8 cellular contexts compared by ENCODE assay signal in the genomic region with DNA sequence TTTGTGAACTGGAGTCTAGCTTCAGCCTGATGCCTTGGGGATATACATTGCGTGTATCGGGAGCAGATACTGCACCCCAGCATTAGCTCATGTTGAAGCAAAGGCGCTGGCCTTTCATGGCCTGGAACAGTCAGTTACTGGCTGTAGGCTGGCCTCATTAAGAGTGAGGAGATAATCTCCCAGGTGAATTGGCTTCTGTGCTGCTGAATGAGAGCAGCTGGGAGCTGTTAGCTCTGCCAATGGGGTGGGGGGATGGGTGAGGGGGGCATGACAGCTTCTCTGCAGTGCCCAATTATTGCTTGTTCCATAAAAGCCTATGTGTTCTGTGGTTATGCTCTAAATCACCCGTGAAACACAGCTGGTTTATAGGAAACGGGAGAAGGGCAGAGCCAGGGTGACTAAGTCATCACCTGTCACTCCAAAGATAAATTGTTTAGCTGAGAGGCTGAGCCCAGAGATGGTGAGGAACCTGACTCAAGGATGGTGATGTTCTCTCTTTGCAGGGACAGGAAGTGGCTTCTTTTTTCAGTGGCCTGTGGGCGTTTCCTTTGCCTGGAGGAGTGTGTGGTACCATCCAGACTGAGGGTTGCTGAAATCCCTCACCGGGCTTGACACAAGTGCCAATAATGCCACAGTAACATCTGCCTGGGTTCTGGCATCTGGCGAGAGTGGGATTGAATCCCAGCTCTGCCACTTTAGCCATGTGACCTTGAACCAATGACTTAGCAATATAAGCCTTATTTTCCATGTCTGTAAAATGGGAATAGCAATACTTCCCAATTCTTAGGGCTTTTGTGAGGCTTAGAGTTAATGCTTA.
DNase-seq lines count a peak whose midpoint lies in the region; ATAC-seq lines count a peak whose summit lies in the region.

No MANE protein-coding gene starts in this region.

- ATAC-seq in GM21447 (IDR thresholded peaks at IDR 0.05; ENCODE audit: unreplicated experiment) (peak; percentile 92), left ventricle myocardium superior (peak; percentile 50)

- DNase-seq in DMS 273 (lab: John Stamatoyannopoulos, UW; ENCODE audit: unreplicated experiment) (peak; percentile 82), HuH-7.5 (ENCODE audit: low spot score) (peak; percentile 68), SHP77 treated with DMSO at 0.1 percent for 48 hours (lab: John Stamatoyannopoulos, UW) (peak; percentile 96), left ventricle myocardium superior (no peak), GM19240 (ENCODE audit: insufficient read length, low spot score) (no peak)
- peak; percentile 39 to 52 for DNase-seq in activated T-helper 1 cell treated with anti-CD3 and anti-CD28 coated beads, Interleukin-2, amount 50 U/mL, for 16 hours (ENCODE audit: low read depth in 1 of 2, low spot score in 1 of 2)
- DNase-seq in stimulated activated CD4-positive, alpha-beta T cell treated with anti-CD3 and anti-CD28 coated beads, Interleukin-4, amount 100 ng/mL, for 24 hours = peak; percentile 84

- intact Hi-C loops in left ventricle myocardium superior (cut with micrococcal nuclease) = no loop called here

Comparison
In these comparisons a context has a peak if more than half of its experiments do, and no peak if none do; other contexts are left out.
1. DNase-seq: peak in DMS 273 (single experiment), HuH-7.5 (single experiment), SHP77 treated with DMSO at 0.1 percent for 48 hours (single experiment), activated T-helper 1 cell treated with anti-CD3 and anti-CD28 coated beads, Interleukin-2, amount 50 U/mL, for 16 hours (2 of 2) and stimulated activated CD4-positive, alpha-beta T cell treated with anti-CD3 and anti-CD28 coated beads, Interleukin-4, amount 100 ng/mL, for 24 hours (single experiment); none in left ventricle myocardium superior (single experiment) and GM19240 (single experiment).